In the genomic region with DNA sequence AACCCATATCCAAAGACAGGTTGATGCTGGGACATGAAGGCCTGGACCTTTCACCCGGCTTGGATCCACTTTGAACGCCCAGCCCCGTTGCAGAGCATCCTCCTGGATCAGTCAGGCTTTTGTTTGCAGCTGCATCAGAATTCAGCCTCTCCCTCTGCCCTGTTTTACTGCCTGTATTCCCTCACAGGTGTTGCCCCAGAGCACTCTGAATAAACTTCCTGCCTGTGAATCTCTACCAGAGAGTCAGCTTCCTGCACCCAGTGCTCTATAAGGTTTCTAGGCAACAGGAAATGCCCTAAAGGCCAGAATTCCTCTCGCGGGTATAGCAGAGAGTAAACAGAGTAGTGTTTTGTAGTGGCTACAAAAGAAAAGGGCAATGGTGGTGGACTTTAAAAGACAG, we compare ENCODE assay signal across 1 cellular context.
TF ChIP-seq lines count a peak whose summit lies in the region.

No MANE protein-coding gene starts in this region.

TF ChIP-seq in SK-N-SH treated with all-trans-retinoic acid at 6 μM for 48 hours, 23 proteins besides CTCF, POLR2A, EP300 and RAD21 (continued from another document):
- TF ChIP-seq PATZ1 (CRISPR knock-in tag; IDR thresholded peaks at IDR 0.05; ENCODE audit: borderline replicate concordance) (no peak), OSR1 (CRISPR knock-in tag; IDR thresholded peaks at IDR 0.05) (no peak), ZNF8 (CRISPR knock-in tag; IDR thresholded peaks at IDR 0.05) (no peak), TCF4 (CRISPR knock-in tag; IDR thresholded peaks at IDR 0.05; ENCODE audit: borderline replicate concordance) (no peak), ZNF70 (CRISPR knock-in tag; IDR thresholded peaks at IDR 0.05) (no peak), ISL1 (CRISPR knock-in tag; IDR thresholded peaks at IDR 0.05) (no peak)
